28 cellular contexts compared by ENCODE assay signal in the genomic region with DNA sequence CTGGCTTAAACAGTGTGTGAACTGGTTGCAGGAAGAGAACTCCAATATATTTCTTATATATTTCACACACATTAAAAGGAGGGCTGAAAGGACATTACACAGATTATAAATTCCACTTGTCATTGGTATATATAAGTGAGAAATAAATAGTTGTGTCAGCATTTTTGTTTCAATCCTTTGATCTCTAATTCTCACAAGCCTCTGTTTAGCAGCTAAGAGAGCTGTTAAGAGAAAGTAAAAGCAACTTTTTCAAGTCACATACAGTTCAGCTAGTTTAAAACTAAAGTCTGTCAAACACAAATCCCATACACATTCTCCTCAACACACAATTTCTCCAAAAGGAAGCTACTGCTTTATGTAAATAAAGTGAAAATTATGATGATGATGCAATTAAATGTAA.
"Had no signal": no experiment of that assay in that cellular context is flagged by ENCODE, and none has a peak within 500 bp of the region (broad histone marks: within the 10 kb centered on the region; RNA-seq: fewer than 3 reads in every experiment).

No MANE protein-coding gene starts in this region.

- H3K27ac Mint-ChIP-seq: activated naive CD8-positive, alpha-beta T cell; activated T-cell treated with anti-CD3 and anti-CD28 coated beads, Interleukin-2, amount 50 U/mL, for 24 hours; activated T-helper 2 cell treated with anti-CD3 and anti-CD28 coated beads, Interferon-gamma antibody, Interleukin-2, Interleukin-4, amounts not matched to agents 10 μg/mL and 5 μg/mL and 100 μg/mL, durations not matched to agents 14 hours and 24 hours and 36 hours; naive thymus-derived CD4-positive, alpha-beta T cell; stimulated activated effector memory CD8-positive, alpha-beta T cell treated with anti-CD3 and anti-CD28 coated beads, Interleukin-12 subunit alpha, Interleukin-12 subunit beta, amount 100 ng/mL, for 72 hours; type B pancreatic cell had no signal

- H3K4me3 ChIP-seq: coronary artery, esophagus squamous epithelium, gastroesophageal sphincter, left ventricle myocardium inferior, testis, vagina had no signal

- H3K9me3 Mint-ChIP-seq: activated T-cell treated with anti-CD3 and anti-CD28 coated beads, Interleukin-2, amount 50 U/mL, for 24 hours; activated T-helper 2 cell treated with anti-CD3 and anti-CD28 coated beads, Interferon-gamma antibody, Interleukin-2, Interleukin-4, amounts not matched to agents 10 μg/mL and 5 μg/mL and 100 μg/mL, durations not matched to agents 14 hours and 24 hours and 36 hours; naive thymus-derived CD4-positive, alpha-beta T cell; neural crest cell; stimulated activated effector memory CD8-positive, alpha-beta T cell treated with anti-CD3 and anti-CD28 coated beads, Interleukin-12 subunit alpha, Interleukin-12 subunit beta, amount 100 ng/mL, for 72 hours; type B pancreatic cell had no signal

- H3K4me3 Mint-ChIP-seq: activated naive CD8-positive, alpha-beta T cell; activated T-cell treated with anti-CD3 and anti-CD28 coated beads, Interleukin-2, amount 50 U/mL, for 24 hours; naive thymus-derived CD4-positive, alpha-beta T cell; neural crest cell; stimulated activated effector memory CD8-positive, alpha-beta T cell treated with anti-CD3 and anti-CD28 coated beads, Interleukin-12 subunit alpha, Interleukin-12 subunit beta, amount 100 ng/mL, for 72 hours; type B pancreatic cell had no signal

- H3K4me1 ChIP-seq: esophagus squamous epithelium, gastroesophageal sphincter, left ventricle myocardium inferior, testis, vagina had no signal

- FAIRE-seq: bronchial epithelial cell, small intestine, TTC549 had no signal

- H3K36me3 ChIP-seq: esophagus squamous epithelium, gastroesophageal sphincter, left ventricle myocardium inferior, vagina, WERI-Rb-1 had no signal

- H3K36me3 Mint-ChIP-seq: activated naive CD8-positive, alpha-beta T cell; naive thymus-derived CD4-positive, alpha-beta T cell; stimulated activated effector memory CD8-positive, alpha-beta T cell treated with anti-CD3 and anti-CD28 coated beads, Interleukin-12 subunit alpha, Interleukin-12 subunit beta, amount 100 ng/mL, for 72 hours; type B pancreatic cell had no signal

- H3K9me3 ChIP-seq: esophagus squamous epithelium, gastroesophageal sphincter, left ventricle myocardium inferior, testis, vagina had no signal

- ATAC-seq: gastroesophageal sphincter; naive thymus-derived CD4-positive, alpha-beta T cell; sciatic nerve; stimulated activated effector memory CD8-positive, alpha-beta T cell treated with anti-CD3 and anti-CD28 coated beads, Interleukin-12 subunit alpha, Interleukin-12 subunit beta, amount 100 ng/mL, for 72 hours had no signal

- H3K27ac ChIP-seq: coronary artery, esophagus squamous epithelium, gastroesophageal sphincter, left ventricle myocardium inferior, testis, vagina, WERI-Rb-1 had no signal

- DNase-seq: activated CD4-positive, alpha-beta T cell treated with anti-CD3 and anti-CD28 coated beads for 1 hour; activated CD4-positive, alpha-beta T cell treated with anti-CD3 and anti-CD28 coated beads, Interleukin-2, amount 50 U/mL, for 4 hours; activated CD8-positive, alpha-beta memory T cell treated with anti-CD3 and anti-CD28 coated beads for 24 hours; activated CD8-positive, alpha-beta memory T cell treated with anti-CD3 and anti-CD28 coated beads, Interleukin-2, amount 50 U/mL, for 4 hours; activated naive CD4-positive, alpha-beta T cell; activated T-cell treated with anti-CD3 and anti-CD28 coated beads, Interleukin-2, amount 50 U/mL, for 24 hours; amniotic stem cell; esophagus squamous epithelium; head of caudate nucleus; hypothalamus; left ventricle myocardium inferior; naive thymus-derived CD4-positive, alpha-beta T cell; posterior cingulate gyrus; small intestine; stimulated activated CD4-positive, alpha-beta T cell treated with anti-CD3 and anti-CD28 coated beads, Interleukin-2, amount 100 ng/mL, for 24 hours; testis; WERI-Rb-1 had no signal

- H3K4me1 Mint-ChIP-seq: naive thymus-derived CD4-positive, alpha-beta T cell; stimulated activated effector memory CD8-positive, alpha-beta T cell treated with anti-CD3 and anti-CD28 coated beads, Interleukin-12 subunit alpha, Interleukin-12 subunit beta, amount 100 ng/mL, for 72 hours had no signal

- H3K27me3 ChIP-seq: esophagus squamous epithelium, gastroesophageal sphincter, testis, vagina had no signal
